Comparison of ENCODE assay signal across 14 cellular contexts in genomic region chr10:11058965-11059364, GRCh38. TPM values are rescaled to one million over a fixed set of nuclear protein-coding genes. Genes with fewer than 3 reads are reported as not detected.
DNase-seq lines count a peak whose midpoint lies in the region; ATAC-seq and TF ChIP-seq lines count a peak whose summit lies in the region.
"Had no signal": no experiment of that assay in that cellular context is flagged by ENCODE, and none has a peak within 500 bp of the region (broad histone marks: within the 10 kb centered on the region; RNA-seq: fewer than 3 reads in every experiment).

No MANE protein-coding gene starts in this region.

- TF ChIP-seq CTCF in left ventricle myocardium inferior (IDR thresholded peaks at IDR 0.05; ENCODE audit: borderline replicate concordance) (no peak), kidney epithelial cell (IDR thresholded peaks at IDR 0.05; ENCODE audit: insufficient read depth, low read length, poor library complexity, severe bottlenecking) (no peak), lower leg skin (IDR thresholded peaks at IDR 0.05) (no peak)

- peak; percentile 15 for ATAC-seq in left ventricle myocardium superior
- no peak for ATAC-seq in HG02840 (IDR thresholded peaks at IDR 0.05; ENCODE audit: low FRiP score, unreplicated experiment)

- DNase-seq in left ventricle myocardium superior (no peak), left ventricle myocardium inferior (no peak), dermis blood vessel endothelial cell (peak; percentile 22), kidney epithelial cell (ENCODE audit: low read depth) (peak; percentile 63), lower leg skin (ENCODE audit: low spot score in 2 of 2) (no peak), HPDE6-E6E7 (ENCODE audit: extremely low spot score) (no peak)
- DNase-seq in activated effector memory CD4-positive, alpha-beta T cell treated with anti-CD3 and anti-CD28 coated beads, Interleukin-2, amount 50 U/mL, for 16 hours = no peak
- DNase-seq: activated effector memory CD4-positive, alpha-beta T cell treated with Interleukin-2 at 50 U/mL for 16 hours; COR-L47; GF-D8; Kasumi-1; NCI-H187; NCI-H524 had no signal

- H3K27ac ChIP-seq in left ventricle myocardium inferior (replicated peaks) = no peak overlapping the region

- intact Hi-C loops in left ventricle myocardium superior (cut with micrococcal nuclease) = no loop called here
- intact Hi-C loops in left ventricle myocardium inferior (cut with micrococcal nuclease) = no loop called here
- intact Hi-C loops in lower leg skin (cut with DNase I; ENCODE audit: low total_unique reads) = no loop called here

- 87 to 90% methylated on average over 8 of the region's 8 CpGs for WGBS in lower leg skin, 2 donors

- H3K27me3 ChIP-seq in left ventricle myocardium inferior (ENCODE audit: low read depth) (no peaks in the 10 kb centered on the region), kidney epithelial cell (ENCODE audit: control insufficient read depth, insufficient read depth, low read length) (no peaks in the 10 kb centered on the region)

- H3K36me3 ChIP-seq in left ventricle myocardium inferior (no peaks in the 10 kb centered on the region), kidney epithelial cell (ENCODE audit: control insufficient read depth, insufficient read depth, low read length) (no peaks in the 10 kb centered on the region)

- TF ChIP-seq POLR2A in lower leg skin (IDR thresholded peaks at IDR 0.05) = no peak

- H3K4me3 ChIP-seq in left ventricle myocardium inferior = no peak overlapping the region
- H3K4me3 ChIP-seq in kidney epithelial cell (ENCODE audit: low read depth, low read length) = no peak overlapping the region
- H3K4me3 ChIP-seq in lower leg skin (ENCODE audit: low read depth, poor library complexity, severe bottlenecking) = no peak overlapping the region

- peaks cover 68% of the 10 kb centered on the region for H3K4me1 ChIP-seq in left ventricle myocardium inferior

- H3K9me3 ChIP-seq in left ventricle myocardium inferior (replicated peaks) = no peaks in the 10 kb centered on the region

RNA-seq across cellular contexts. Expression of gene CELF2, which starts 41.3 kb away (rescaled TPM):
- 68.3 TPM for total RNA-seq in left ventricle myocardium superior
- 74.9 TPM for total RNA-seq in left ventricle myocardium inferior
- 10.2 and 18.5 TPM in 2 replicates for total RNA-seq in dermis blood vessel endothelial cell
- total RNA-seq in kidney epithelial cell = 15.2 and 16.9 TPM in 2 replicates
- total RNA-seq in lower leg skin = 10 to 100 TPM; 16.9 to 39.9 (median 20.7) TPM

Comparison
In these comparisons a context has a peak if more than half of its experiments do, and no peak if none do; other contexts are left out.
1. DNase-seq: peak in dermis blood vessel endothelial cell (single experiment) and kidney epithelial cell (single experiment); none in left ventricle myocardium superior (single experiment), left ventricle myocardium inferior (single experiment), activated effector memory CD4-positive, alpha-beta T cell treated with anti-CD3 and anti-CD28 coated beads, Interleukin-2, amount 50 U/mL, for 16 hours (single experiment), lower leg skin (0 of 2) and HPDE6-E6E7 (single experiment).